ENCODE assay signal across 18 cellular contexts in genomic region chr11:45618897-45619296, GRCh38. TPM values are rescaled to one million over a fixed set of nuclear protein-coding genes. Genes with fewer than 3 reads are reported as not detected.
DNase-seq lines count a peak whose midpoint lies in the region; ATAC-seq, FAIRE-seq and TF ChIP-seq lines count a peak whose summit lies in the region.
"Had no signal": no experiment of that assay in that cellular context is flagged by ENCODE, and none has a peak within 500 bp of the region (broad histone marks: within the 10 kb centered on the region; RNA-seq: fewer than 3 reads in every experiment).

No MANE protein-coding gene starts in this region.

- H3K36me3 ChIP-seq in bronchial epithelial cell (ENCODE audit: control insufficient read depth, insufficient read depth, low read length) (no peaks in the 10 kb centered on the region), esophagus muscularis mucosa (no peaks in the 10 kb centered on the region)

- DNase-seq in bronchial epithelial cell (ENCODE audit: low read depth): no peak
- peak; percentile 72 for DNase-seq in esophagus muscularis mucosa (ENCODE audit: extremely low spot score)
- peak; percentile 19 for DNase-seq in osteocyte (ENCODE audit: extremely low spot score, unreplicated experiment)
- DNase-seq in activated CD4-positive, alpha-beta T cell treated with anti-CD3 and anti-CD28 coated beads for 36 hours: no peak
- DNase-seq: Caco-2; CD4-positive, CD25-positive, alpha-beta regulatory T cell; CD8-positive, alpha-beta T cell; DMS153; DND-41; GOT3; HCEC 1CT had no signal

- H3K4me1 ChIP-seq in esophagus muscularis mucosa: no peaks in the 10 kb centered on the region
- H3K4me1 ChIP-seq: Caco-2 had no signal

- no peaks in the 10 kb centered on the region for H3K4me1 Mint-ChIP-seq in osteocyte (ENCODE audit: unreplicated experiment)
- H3K4me1 Mint-ChIP-seq in activated CD4-positive, alpha-beta T cell treated with anti-CD3 and anti-CD28 coated beads for 36 hours: no peaks in the 10 kb centered on the region
- H3K4me1 Mint-ChIP-seq: CD4-positive, CD25-positive, alpha-beta regulatory T cell had no signal

- H3K4me3 Mint-ChIP-seq in osteocyte (ENCODE audit: unreplicated experiment): no peak overlapping the region
- no peak overlapping the region for H3K4me3 Mint-ChIP-seq in activated CD4-positive, alpha-beta T cell treated with anti-CD3 and anti-CD28 coated beads for 36 hours
- H3K4me3 Mint-ChIP-seq: CD4-positive, CD25-positive, alpha-beta regulatory T cell; CD8-positive, alpha-beta T cell had no signal

- no peak overlapping the region for H3K27ac Mint-ChIP-seq in osteocyte (ENCODE audit: unreplicated experiment)
- no peak overlapping the region for H3K27ac Mint-ChIP-seq in activated CD4-positive, alpha-beta T cell treated with anti-CD3 and anti-CD28 coated beads for 36 hours
- H3K27ac Mint-ChIP-seq: CD4-positive, CD25-positive, alpha-beta regulatory T cell; CD8-positive, alpha-beta T cell had no signal

- POLR2A ChIA-PET in activated CD4-positive, alpha-beta T cell treated with anti-CD3 and anti-CD28 coated beads for 36 hours (lab: Charles Lee): no interaction called here

- peaks cover 0 to 6% (median 3%) of the 10 kb centered on the region in 4 donors for H3K9me3 ChIP-seq in esophagus muscularis mucosa

- no peak for TF ChIP-seq POLR2A in esophagus muscularis mucosa (IDR thresholded peaks at IDR 0.05; ENCODE audit: low read depth)

- H3K27ac ChIP-seq in esophagus muscularis mucosa (replicated peaks in 1 of 4): no peak overlapping the region
- H3K27ac ChIP-seq: C4-2B had no signal

- peaks cover 36% of the 10 kb centered on the region for H3K27me3 Mint-ChIP-seq in osteocyte (ENCODE audit: unreplicated experiment)
- H3K27me3 Mint-ChIP-seq in activated CD4-positive, alpha-beta T cell treated with anti-CD3 and anti-CD28 coated beads for 36 hours: peaks cover 33% of the 10 kb centered on the region

- no peak for TF ChIP-seq EP300 in esophagus muscularis mucosa (IDR thresholded peaks at IDR 0.05)

- no peak for TF ChIP-seq CTCF in bronchial epithelial cell (IDR thresholded peaks at IDR 0.05; ENCODE audit: insufficient read depth, low read length, severe bottlenecking)
- no peak for TF ChIP-seq CTCF in esophagus muscularis mucosa (IDR thresholded peaks at IDR 0.05)
- no peak for TF ChIP-seq CTCF in osteocyte (IDR thresholded peaks at IDR 0.05)

- H3K4me3 ChIP-seq in bronchial epithelial cell (ENCODE audit: low read depth, low read length): no peak overlapping the region
- no peak overlapping the region for H3K4me3 ChIP-seq in esophagus muscularis mucosa

- H3K27me3 ChIP-seq in bronchial epithelial cell (ENCODE audit: control insufficient read depth, insufficient read depth, low read length): no peaks in the 10 kb centered on the region
- peaks cover 0 to 26% (median 0%) of the 10 kb centered on the region in 4 donors for H3K27me3 ChIP-seq in esophagus muscularis mucosa

- no peaks in the 10 kb centered on the region for H3K36me3 Mint-ChIP-seq in osteocyte (ENCODE audit: unreplicated experiment)
- H3K36me3 Mint-ChIP-seq in activated CD4-positive, alpha-beta T cell treated with anti-CD3 and anti-CD28 coated beads for 36 hours (ENCODE audit: low read depth): no peaks in the 10 kb centered on the region
- H3K36me3 Mint-ChIP-seq: CD4-positive, CD25-positive, alpha-beta regulatory T cell; CD8-positive, alpha-beta T cell had no signal

- H3K9me3 Mint-ChIP-seq in osteocyte (ENCODE audit: unreplicated experiment): no peaks in the 10 kb centered on the region
- peaks cover 4% of the 10 kb centered on the region for H3K9me3 Mint-ChIP-seq in activated CD4-positive, alpha-beta T cell treated with anti-CD3 and anti-CD28 coated beads for 36 hours (ENCODE audit: low read depth)
- H3K9me3 Mint-ChIP-seq: CD8-positive, alpha-beta T cell had no signal

- intact Hi-C loops in esophagus muscularis mucosa (cut with DNase I): no loop called here
- intact Hi-C loops in activated CD4-positive, alpha-beta T cell treated with anti-CD3 and anti-CD28 coated beads for 36 hours (cut with DNase I, micrococcal nuclease): no loop called here

- CTCF ChIA-PET in activated CD4-positive, alpha-beta T cell treated with anti-CD3 and anti-CD28 coated beads for 36 hours (lab: Charles Lee): interaction anchor here (1.2 kb wide), 1 partner anchor 36 kb away, joined by 3 read pairs; no protein-coding TSS in a partner anchor

- FAIRE-seq in bronchial epithelial cell (lab: Jason Lieb, UNC): peak; percentile 55
- FAIRE-seq: G401.6, GM12892, GM19239, H54 had no signal

- no peak for ATAC-seq in activated CD4-positive, alpha-beta T cell treated with anti-CD3 and anti-CD28 coated beads for 36 hours
- ATAC-seq in GM18520 (IDR thresholded peaks at IDR 0.05; ENCODE audit: unreplicated experiment): no peak
- ATAC-seq in GM21619 (IDR thresholded peaks at IDR 0.05; ENCODE audit: unreplicated experiment): no peak
- ATAC-seq: CD8-positive, alpha-beta T cell had no signal

RNA-seq across cellular contexts. Expression of gene CHST1, which starts 46.5 kb away (rescaled TPM):
- total RNA-seq in bronchial epithelial cell (0.26 and 2.4 TPM in 2 replicates), esophagus muscularis mucosa (1 to 10 TPM; 3.3 to 6.9 (median 3.7) TPM), osteocyte (0.16 and 0.67 TPM in 2 replicates)
- under 1 TPM; 0.11 to 0.12 TPM for total RNA-seq in activated CD4-positive, alpha-beta T cell treated with anti-CD3 and anti-CD28 coated beads for 36 hours
- total RNA-seq: Caco-2; CD8-positive, alpha-beta T cell had no signal

Comparison
In these comparisons a context has a peak if more than half of its experiments do, and no peak if none do; other contexts are left out.
1. DNase-seq: peak in esophagus muscularis mucosa (single experiment) and osteocyte (single experiment); none in bronchial epithelial cell (single experiment) and activated CD4-positive, alpha-beta T cell treated with anti-CD3 and anti-CD28 coated beads for 36 hours (single experiment).